1 cellular context compared by ENCODE assay signal in genomic region chr20:25247100-25247665, GRCh38.
TF ChIP-seq lines count a peak whose summit lies in the region.

No MANE protein-coding gene starts in this region.

TF ChIP-seq in GM23338, 12 proteins besides CTCF, POLR2A, EP300 and RAD21 (continued from another document):
- TF ChIP-seq ZNF462 (CRISPR knock-in tag; IDR thresholded peaks at IDR 0.05) (no peak), JUNB (IDR thresholded peaks at IDR 0.05; ENCODE audit: unreplicated experiment) (no peak), EZH2phosphoT487 (IDR thresholded peaks at IDR 0.05; ENCODE audit: unreplicated experiment) (no peak), ETS1 (IDR thresholded peaks at IDR 0.05) (no peak), ZNF114 (CRISPR knock-in tag; IDR thresholded peaks at IDR 0.05) (no peak), EZH2 (IDR thresholded peaks at IDR 0.05; ENCODE audit: low read depth, unreplicated experiment) (no peak)
